Comparison of ENCODE assay signal across 9 cellular contexts in the genomic region with DNA sequence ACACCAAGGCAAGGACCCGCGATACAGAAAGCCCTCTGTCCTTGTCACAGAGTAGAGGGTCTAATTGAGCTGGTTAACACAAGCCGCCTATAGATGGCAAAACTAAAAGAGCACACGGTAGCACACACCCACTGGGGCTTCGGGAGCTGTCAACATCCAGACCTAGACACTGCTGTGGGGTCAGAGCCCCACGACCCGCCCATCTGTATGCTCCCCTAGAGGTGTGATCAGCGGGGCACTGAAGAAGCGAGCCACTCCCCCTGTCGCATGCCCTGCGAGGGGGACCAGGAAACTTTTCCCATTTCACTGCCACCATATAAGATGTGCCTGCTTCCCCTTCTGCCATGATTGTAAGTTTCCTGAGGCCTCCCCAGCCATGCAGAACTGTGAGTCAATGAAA.
"Had no signal": no experiment of that assay in that cellular context is flagged by ENCODE, and none has a peak within 500 bp of the region (broad histone marks: within the 10 kb centered on the region; RNA-seq: fewer than 3 reads in every experiment).

No MANE protein-coding gene starts in this region.

- DNase-seq: GM23248, GOT3, H7, H9, HCEC 1CT, HFFc6 had no signal

- H3K27ac Mint-ChIP-seq: GM23338, H9, HFFc6 had no signal

- H3K4me2 ChIP-seq: GM23338 had no signal

- H2AFZ ChIP-seq: GM23248, GM23338 had no signal

- H3K9me3 Mint-ChIP-seq: GM23338, H9 had no signal

- H3K4me1 Mint-ChIP-seq: GM23338, H9 had no signal

- H3K9me3 ChIP-seq: HAP-1 had no signal

- H3K36me3 ChIP-seq: HAP-1 had no signal

- H3K4me3 Mint-ChIP-seq: GM23338, H9, HFFc6 had no signal

- H3K27ac ChIP-seq: GM23248 had no signal

- ATAC-seq: GM23338, HCT116 had no signal

- H3K9ac ChIP-seq: GM23248 had no signal

- H3K4me3 ChIP-seq: GM23248, GM23338, HAP-1 had no signal
